ENCODE assay signal across 7 cellular contexts in the genomic region with DNA sequence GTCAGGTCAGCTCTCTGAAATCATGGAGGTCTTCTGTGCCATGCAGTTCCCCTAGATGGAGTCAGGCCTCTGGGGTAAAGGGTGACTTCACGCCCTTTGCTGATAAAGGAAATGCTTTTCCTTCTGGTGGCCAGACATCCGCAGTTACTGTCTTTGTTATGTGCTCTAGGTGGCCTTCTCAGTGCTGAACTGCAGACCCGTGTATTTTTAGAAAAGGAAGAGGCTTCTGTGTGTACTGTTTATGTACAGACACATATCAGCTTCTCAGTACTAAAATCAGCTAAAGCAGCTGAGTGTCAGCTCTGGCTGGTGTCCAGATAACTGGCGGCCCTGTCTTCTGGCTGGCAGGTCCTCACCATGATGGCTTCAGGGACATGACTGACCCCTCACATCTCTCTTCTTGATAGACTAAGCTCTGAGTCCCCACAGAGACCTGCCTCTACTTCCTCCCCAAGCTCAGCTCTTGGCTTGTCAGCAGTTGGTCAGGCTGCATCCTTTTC.
A peak's percentile ranks its signal among the peaks of the same experiment; 100 is the strongest.
DNase-seq lines count a peak whose midpoint lies in the region; ATAC-seq and TF ChIP-seq lines count a peak whose summit lies in the region.

No MANE protein-coding gene starts in this region.

- peak; percentile 59 for ATAC-seq in GM21423 (IDR thresholded peaks at IDR 0.05; ENCODE audit: unreplicated experiment)
- ATAC-seq in HG03521 (IDR thresholded peaks at IDR 0.05; ENCODE audit: unreplicated experiment), result peak; percentile 31
- no peak for ATAC-seq in HG03045 (IDR thresholded peaks at IDR 0.05; ENCODE audit: unreplicated experiment)

- no peak for TF ChIP-seq CTCF in neutrophil (IDR thresholded peaks at IDR 0.05)

- H3K4me3 ChIP-seq in neutrophil (ENCODE audit: low read depth in 1 of 2, low read length in 1 of 2), result peak overlapping the region in 1 of 2 experiments; percentile 9

- DNase-seq in cerebellar cortex (ENCODE audit: low spot score), result peak; percentile 50
- DNase-seq in stimulated activated CD4-positive, alpha-beta T cell treated with anti-CD3 and anti-CD28 coated beads, Interleukin-15, amount 100 ng/mL, for 24 hours, result no peak
- no peak for DNase-seq in NCI-H526 treated with DMSO at 0.1 percent for 48 hours (lab: John Stamatoyannopoulos, UW)

- H3K27me3 ChIP-seq in neutrophil, result no peaks in the 10 kb centered on the region

- peaks cover 29 to 42% of the 10 kb centered on the region in 2 experiments for H3K4me1 ChIP-seq in neutrophil (ENCODE audit: control insufficient read depth in 1 of 2, insufficient read depth in 1 of 2, low read depth in 1 of 2, low read length in 1 of 2)

- no peaks in the 10 kb centered on the region for H3K36me3 ChIP-seq in neutrophil

- peak overlapping the region; percentile 72 for H3K27ac ChIP-seq in neutrophil

- no peaks in the 10 kb centered on the region for H3K9me3 ChIP-seq in neutrophil
